In the genomic region with DNA sequence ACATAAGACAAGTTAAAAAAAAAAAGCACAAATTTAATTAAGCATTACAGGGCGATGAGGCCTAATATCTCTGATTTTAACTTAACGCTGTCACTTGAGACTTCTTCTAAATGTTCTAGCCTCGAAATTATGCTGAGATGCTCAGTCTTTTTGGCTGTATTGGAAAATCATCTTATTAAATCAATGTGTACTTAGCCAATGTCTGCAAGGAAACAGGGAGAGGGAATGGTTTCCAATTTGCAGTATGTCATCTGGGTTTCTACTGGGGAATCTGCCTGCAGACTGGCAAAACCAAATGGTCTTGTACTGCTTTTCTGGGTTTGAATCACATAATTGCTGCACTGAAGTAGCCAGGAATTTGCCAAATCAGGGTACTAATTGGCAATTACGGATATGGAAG, we compare ENCODE assay signal across 32 cellular contexts. TPM values are rescaled to one million over a fixed set of nuclear protein-coding genes. Genes with fewer than 3 reads are reported as not detected.
"Had no signal": no experiment of that assay in that cellular context is flagged by ENCODE, and none has a peak within 500 bp of the region (broad histone marks: within the 10 kb centered on the region; RNA-seq: fewer than 3 reads in every experiment).

No MANE protein-coding gene starts in this region.

- H3K36me3 ChIP-seq: cardiac muscle cell, esophagus muscularis mucosa had no signal

- H3K4me3 Mint-ChIP-seq: activated CD4-positive, alpha-beta memory T cell treated with anti-CD3 and anti-CD28 coated beads for 36 hours; activated CD4-positive, alpha-beta T cell treated with anti-CD3 and anti-CD28 coated beads for 36 hours; activated CD4-positive, alpha-beta T cell treated with anti-CD3 and anti-CD28 coated beads, Interleukin-2, amount 10 ng/mL, durations not matched to agents 24 days and 14 days; activated CD8-positive, alpha-beta memory T cell treated with anti-CD3 and anti-CD28 coated beads, Interleukin-2, amount 10 ng/mL, durations not matched to agents 7 days and 5 days; activated CD8-positive, alpha-beta T cell treated with anti-CD3 and anti-CD28 coated beads, Interleukin-2, amount 10 ng/mL, durations not matched to agents 7 days and 5 days; activated naive CD4-positive, alpha-beta T cell treated with anti-CD3 and anti-CD28 coated beads, Interleukin-2, amount 10 ng/mL, durations not matched to agents 7 days and 5 days; activated naive CD8-positive, alpha-beta T cell treated with anti-CD3 and anti-CD28 coated beads, Interleukin-2, amount 10 ng/mL, durations not matched to agents 7 days and 5 days; activated T-helper 1 cell treated with anti-CD3 and anti-CD28 coated beads, Interleukin-12 subunit alpha, Interleukin-12 subunit beta, Interleukin-2, Interleukin-4 antibody, amounts not matched to agents 30 ng/mL and 10 ng/mL and 1 ng/mL, durations not matched to agents 14 hours and 24 hours and 36 hours; central memory CD8-positive, alpha-beta T cell; dendritic cell treated with granulocyte-macrophage colony-stimulating factor and Interleukin-4, amounts not matched to agents 40 ng/mL and 50 ng/mL, for 4 days had no signal

- H3K27ac ChIP-seq: cardiac muscle cell, coronary artery, dorsolateral prefrontal cortex, esophagus muscularis mucosa had no signal

- H3K27me3 ChIP-seq: cardiac muscle cell, esophagus muscularis mucosa had no signal

- H3K27ac Mint-ChIP-seq: activated CD4-positive, alpha-beta memory T cell treated with anti-CD3 and anti-CD28 coated beads for 36 hours; activated CD4-positive, alpha-beta T cell treated with anti-CD3 and anti-CD28 coated beads for 36 hours; activated CD4-positive, alpha-beta T cell treated with anti-CD3 and anti-CD28 coated beads, Interleukin-2, amount 10 ng/mL, durations not matched to agents 24 days and 14 days; activated CD8-positive, alpha-beta memory T cell treated with anti-CD3 and anti-CD28 coated beads, Interleukin-2, amount 10 ng/mL, durations not matched to agents 7 days and 5 days; activated CD8-positive, alpha-beta T cell treated with anti-CD3 and anti-CD28 coated beads, Interleukin-2, amount 10 ng/mL, durations not matched to agents 7 days and 5 days; activated naive CD4-positive, alpha-beta T cell treated with anti-CD3 and anti-CD28 coated beads, Interleukin-2, amount 10 ng/mL, durations not matched to agents 7 days and 5 days; activated naive CD8-positive, alpha-beta T cell treated with anti-CD3 and anti-CD28 coated beads, Interleukin-2, amount 10 ng/mL, durations not matched to agents 7 days and 5 days; activated T-helper 1 cell treated with anti-CD3 and anti-CD28 coated beads, Interleukin-12 subunit alpha, Interleukin-12 subunit beta, Interleukin-2, Interleukin-4 antibody, amounts not matched to agents 30 ng/mL and 10 ng/mL and 1 ng/mL, durations not matched to agents 14 hours and 24 hours and 36 hours; activated T-helper 2 cell treated with anti-CD3 and anti-CD28 coated beads, Interferon-gamma antibody, Interleukin-2, Interleukin-4, amounts not matched to agents 10 μg/mL and 5 μg/mL and 100 μg/mL, durations not matched to agents 14 hours and 24 hours and 36 hours; dendritic cell treated with granulocyte-macrophage colony-stimulating factor and Interleukin-4, amounts not matched to agents 40 ng/mL and 50 ng/mL, for 4 days had no signal

- DNase-seq: activated CD4-positive, alpha-beta memory T cell treated with anti-CD3 and anti-CD28 coated beads for 36 hours; activated CD4-positive, alpha-beta T cell treated with anti-CD3 and anti-CD28 coated beads for 36 hours; activated CD4-positive, alpha-beta T cell treated with anti-CD3 and anti-CD28 coated beads, Interleukin-2, amount 10 ng/mL, durations not matched to agents 24 days and 14 days; activated CD4-positive, CD25-positive, alpha-beta regulatory T cell; activated CD4-positive, CD25-positive, alpha-beta regulatory T cell treated with anti-CD3 and anti-CD28 coated beads, Interleukin-2, amount 50 U/mL, for 72 hours; activated CD8-positive, alpha-beta memory T cell treated with anti-CD3 and anti-CD28 coated beads, Interleukin-2, amount 10 ng/mL, durations not matched to agents 7 days and 5 days; activated CD8-positive, alpha-beta memory T cell treated with anti-CD3 and anti-CD28 coated beads, Interleukin-2, amount 50 U/mL, for 4 hours; activated CD8-positive, alpha-beta T cell treated with anti-CD3 and anti-CD28 coated beads, Interleukin-2, amount 10 ng/mL, durations not matched to agents 7 days and 5 days; activated effector memory CD4-positive, alpha-beta T cell treated with anti-CD3 and anti-CD28 coated beads, Interleukin-2, amount 50 U/mL, for 16 hours; activated naive CD4-positive, alpha-beta T cell; activated naive CD4-positive, alpha-beta T cell treated with anti-CD3 and anti-CD28 coated beads, Interleukin-2, amount 10 ng/mL, durations not matched to agents 7 days and 5 days; activated naive CD8-positive, alpha-beta T cell treated with anti-CD3 and anti-CD28 coated beads, Interleukin-2, amount 10 ng/mL, durations not matched to agents 7 days and 5 days; activated T-cell treated with anti-CD3 and anti-CD28 coated beads, Interleukin-2, amount 50 U/mL, for 1 hour; activated T-cell treated with anti-CD3 and anti-CD28 coated beads, Interleukin-2, amount 50 U/mL, for 48 hours; amniotic stem cell; anterior cingulate cortex; dorsolateral prefrontal cortex; effector memory CD4-positive, alpha-beta T cell; erythroblast; foreskin fibroblast; head of caudate nucleus; T-helper 2 cell had no signal

- ATAC-seq: activated CD4-positive, alpha-beta T cell treated with anti-CD3 and anti-CD28 coated beads for 36 hours; activated CD8-positive, alpha-beta memory T cell treated with anti-CD3 and anti-CD28 coated beads, Interleukin-2, amount 10 ng/mL, durations not matched to agents 7 days and 5 days; activated CD8-positive, alpha-beta T cell treated with anti-CD3 and anti-CD28 coated beads, Interleukin-2, amount 10 ng/mL, durations not matched to agents 7 days and 5 days; activated naive CD4-positive, alpha-beta T cell treated with anti-CD3 and anti-CD28 coated beads, Interleukin-2, amount 50 U/mL, for 72 hours had no signal

- H3K4me1 ChIP-seq: esophagus muscularis mucosa had no signal

- H3K4me3 ChIP-seq: cardiac muscle cell, coronary artery, dorsolateral prefrontal cortex, esophagus muscularis mucosa had no signal

- H3K27me3 Mint-ChIP-seq: activated CD4-positive, alpha-beta memory T cell treated with anti-CD3 and anti-CD28 coated beads for 36 hours; activated CD4-positive, alpha-beta T cell treated with anti-CD3 and anti-CD28 coated beads for 36 hours; dendritic cell treated with granulocyte-macrophage colony-stimulating factor and Interleukin-4, amounts not matched to agents 40 ng/mL and 50 ng/mL, for 4 days had no signal

- H3K36me3 Mint-ChIP-seq: activated CD4-positive, alpha-beta memory T cell treated with anti-CD3 and anti-CD28 coated beads for 36 hours had no signal

RNA-seq across cellular contexts. Expression of gene KANK4, which starts 44.1 kb away (rescaled TPM):
- total RNA-seq: activated CD4-positive, alpha-beta memory T cell treated with anti-CD3 and anti-CD28 coated beads for 36 hours; activated CD4-positive, alpha-beta T cell treated with anti-CD3 and anti-CD28 coated beads for 36 hours; activated CD4-positive, alpha-beta T cell treated with anti-CD3 and anti-CD28 coated beads, Interleukin-2, amount 10 ng/mL, durations not matched to agents 24 days and 14 days; activated CD8-positive, alpha-beta memory T cell treated with anti-CD3 and anti-CD28 coated beads for 36 hours; activated CD8-positive, alpha-beta memory T cell treated with anti-CD3 and anti-CD28 coated beads, Interleukin-2, amount 10 ng/mL, durations not matched to agents 7 days and 5 days; activated CD8-positive, alpha-beta T cell treated with anti-CD3 and anti-CD28 coated beads, Interleukin-2, amount 10 ng/mL, durations not matched to agents 7 days and 5 days; activated naive CD4-positive, alpha-beta T cell treated with anti-CD3 and anti-CD28 coated beads, Interleukin-2, amount 50 U/mL, for 72 hours; activated naive CD8-positive, alpha-beta T cell treated with anti-CD3 and anti-CD28 coated beads, Interleukin-2, amount 10 ng/mL, durations not matched to agents 7 days and 5 days; activated T-helper 1 cell treated with anti-CD3 and anti-CD28 coated beads, Interleukin-12 subunit alpha, Interleukin-12 subunit beta, Interleukin-2, Interleukin-4 antibody, amounts not matched to agents 30 ng/mL and 10 ng/mL and 1 ng/mL, durations not matched to agents 14 hours and 24 hours and 36 hours; activated T-helper 2 cell treated with anti-CD3 and anti-CD28 coated beads, Interferon-gamma antibody, Interleukin-2, Interleukin-4, amounts not matched to agents 10 μg/mL and 5 μg/mL and 100 μg/mL, durations not matched to agents 14 hours and 24 hours and 36 hours; T-helper 1 cell treated with Interleukin-12 subunit alpha and Interleukin-12 subunit beta and Interleukin-4 antibody, amounts not matched to agents 30 ng/mL and 1 ng/mL, for 36 hours had no signal
